34 cellular contexts compared by ENCODE assay signal in the genomic region with DNA sequence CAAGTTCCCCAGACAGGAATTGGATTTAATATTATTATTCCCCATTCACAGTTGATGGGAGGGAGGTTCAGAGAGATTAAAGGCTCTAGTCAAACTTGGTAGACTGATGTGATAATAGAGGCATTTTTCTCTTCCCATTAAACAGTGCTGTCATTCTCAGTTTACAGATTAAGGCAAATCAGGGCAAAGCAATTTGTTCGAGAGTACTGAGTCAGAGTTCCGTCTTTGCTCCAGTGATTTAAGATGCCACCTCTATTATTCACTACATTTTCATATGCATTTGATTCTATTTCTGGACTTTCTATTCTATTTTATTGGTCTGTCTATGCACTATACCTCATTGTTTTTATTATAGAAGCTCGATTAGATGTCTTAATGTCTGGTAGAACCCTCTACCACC.
"Had no signal": no experiment of that assay in that cellular context is flagged by ENCODE, and none has a peak within 500 bp of the region (broad histone marks: within the 10 kb centered on the region; RNA-seq: fewer than 3 reads in every experiment).

No MANE protein-coding gene starts in this region.

- H3K4me3 ChIP-seq: ascending aorta, body of pancreas, Peyer's patch had no signal

- ATAC-seq: activated CD8-positive, alpha-beta memory T cell treated with anti-CD3 and anti-CD28 coated beads, Interleukin-2, amount 10 ng/mL, durations not matched to agents 7 days and 5 days; activated T-helper 17 cell treated with anti-CD3 and anti-CD28 coated beads, Interleukin-2, amount 50 U/mL, for 72 hours; body of pancreas; PC-3 had no signal

- H3K36me3 ChIP-seq: ascending aorta, Peyer's patch, WERI-Rb-1 had no signal

- H3K27ac ChIP-seq: ascending aorta, body of pancreas, Peyer's patch, WERI-Rb-1 had no signal

- H3K4me1 ChIP-seq: ascending aorta, Peyer's patch had no signal

- DNase-seq: activated CD4-positive, alpha-beta memory T cell treated with anti-CD3 and anti-CD28 coated beads, Interleukin-2, amount 10 ng/mL, durations not matched to agents 7 days and 5 days; activated CD4-positive, alpha-beta T cell treated with anti-CD3 and anti-CD28 coated beads for 1 hour; activated CD4-positive, alpha-beta T cell treated with anti-CD3 and anti-CD28 coated beads for 48 hours; activated CD4-positive, CD25-positive, alpha-beta regulatory T cell; activated CD8-positive, alpha-beta memory T cell treated with anti-CD3 and anti-CD28 coated beads for 24 hours; activated CD8-positive, alpha-beta memory T cell treated with anti-CD3 and anti-CD28 coated beads, Interleukin-2, amount 10 ng/mL, durations not matched to agents 7 days and 5 days; activated CD8-positive, alpha-beta memory T cell treated with anti-CD3 and anti-CD28 coated beads, Interleukin-2, amount 50 U/mL, for 48 hours; activated effector memory CD4-positive, alpha-beta T cell treated with anti-CD3 and anti-CD28 coated beads, Interleukin-2, amount 50 U/mL, for 16 hours; activated naive CD4-positive, alpha-beta T cell; activated naive CD4-positive, alpha-beta T cell treated with anti-CD3 and anti-CD28 coated beads, Interleukin-2, amount 50 U/mL, for 16 hours; activated naive CD8-positive, alpha-beta T cell treated with anti-CD3 and anti-CD28 coated beads for 36 hours; activated T-cell treated with anti-CD3 and anti-CD28 coated beads, Interleukin-2, amount 50 U/mL, for 48 hours; amygdala; body of pancreas; NCI-H1092 treated with DMSO at 0.1 percent for 48 hours; NCI-H1436; NCI-H1694; NCI-H1930; NCI-H2081 treated with DMSO at 0.1 percent for 48 hours; NCI-H226; NCI-H446 treated with DMSO at 0.1 percent for 48 hours; NCI-H524; NCI-H69; NK-92 treated with Interleukin-12 subunit alpha and Interleukin-12 subunit beta, amount 100 ng/mL, for 24 hours; PC-3; Peyer's patch; Right ventricle myocardium superior; SW 1271; T-helper 1 cell; T-helper 2 cell; T-helper 9 cell; WERI-Rb-1 had no signal

- H3K9me3 ChIP-seq: ascending aorta, body of pancreas, Peyer's patch had no signal

- H3K27me3 ChIP-seq: ascending aorta, body of pancreas, Peyer's patch had no signal
